Comparison of ENCODE assay signal across 17 cellular contexts in the genomic region with DNA sequence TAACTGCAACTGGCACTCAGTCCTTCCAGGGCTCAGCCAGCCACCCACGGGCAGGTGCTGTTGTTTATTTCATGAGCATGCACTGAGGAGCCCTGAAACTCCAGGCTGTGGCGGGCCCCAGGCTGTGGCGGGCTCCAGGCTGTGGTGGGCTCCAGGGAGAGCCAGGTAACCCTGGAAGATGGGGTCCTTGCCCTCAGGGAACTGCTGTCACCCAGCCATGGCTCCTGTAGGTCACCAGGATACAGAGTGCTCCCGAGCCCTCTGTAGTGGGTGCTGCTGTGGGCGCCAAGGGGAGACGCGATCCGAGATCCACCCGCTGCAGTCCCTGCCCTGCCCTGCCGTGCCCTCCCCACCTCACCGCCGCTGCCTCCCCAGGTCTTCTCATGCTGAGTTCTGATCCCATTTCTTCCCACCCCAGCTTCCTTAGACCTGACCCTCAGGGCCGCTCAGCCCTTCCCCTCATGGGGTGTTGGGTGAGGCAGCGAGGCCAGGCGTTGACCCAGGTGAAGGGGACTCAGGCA.
"Had no signal": no experiment of that assay in that cellular context is flagged by ENCODE, and none has a peak within 500 bp of the region (broad histone marks: within the 10 kb centered on the region; RNA-seq: fewer than 3 reads in every experiment).

No MANE protein-coding gene starts in this region.

- H2AFZ ChIP-seq: hepatocyte had no signal

- ATAC-seq: activated naive CD4-positive, alpha-beta T cell treated with anti-CD3 and anti-CD28 coated beads, Interleukin-2, amount 50 U/mL, for 72 hours; left lung had no signal

- H3K4me3 ChIP-seq: colonic mucosa, esophagus muscularis mucosa, hepatocyte, left lung, mucosa of descending colon, prostate gland, thoracic aorta, upper lobe of left lung had no signal

- H3K4me2 ChIP-seq: hepatocyte had no signal

- H3K27ac ChIP-seq: colonic mucosa, esophagus muscularis mucosa, hepatocyte, left lung, prostate gland, thoracic aorta, upper lobe of left lung had no signal

- H3K27me3 ChIP-seq: colonic mucosa, esophagus muscularis mucosa, hepatocyte, left lung, upper lobe of left lung had no signal

- DNase-seq: activated CD4-positive, alpha-beta T cell treated with anti-CD3 and anti-CD28 coated beads for 4 hours; activated CD4-positive, alpha-beta T cell treated with anti-CD3 and anti-CD28 coated beads, Interleukin-2, amount 50 U/mL, for 48 hours; colonic mucosa; glutamatergic neuron; immature natural killer cell; kidney glomerular epithelial cell; mesendoderm; stimulated activated CD4-positive, alpha-beta T cell treated with anti-CD3 and anti-CD28 coated beads, Interleukin-1b, Interleukin-23, amount 100 ng/mL, for 48 hours; T-helper 9 cell had no signal

- H3K4me1 ChIP-seq: colonic mucosa, prostate gland, upper lobe of left lung had no signal

- H3K36me3 ChIP-seq: colonic mucosa, prostate gland had no signal

- H3K9me3 ChIP-seq: colonic mucosa, esophagus muscularis mucosa, left lung, mucosa of descending colon, prostate gland, thoracic aorta, upper lobe of left lung had no signal
